Comparison of ENCODE assay signal across 8 cellular contexts in genomic region chr1:206106328-206107167, GRCh38. TPM values are rescaled to one million over a fixed set of nuclear protein-coding genes. Genes with fewer than 3 reads are reported as not detected.
A peak's percentile ranks its signal among the peaks of the same experiment; 100 is the strongest.
DNase-seq lines count a peak whose midpoint lies in the region; TF ChIP-seq lines count a peak whose summit lies in the region.
"Had no signal": no experiment of that assay in that cellular context is flagged by ENCODE, and none has a peak within 500 bp of the region (broad histone marks: within the 10 kb centered on the region; RNA-seq: fewer than 3 reads in every experiment).

No MANE protein-coding gene starts in this region.

- TF ChIP-seq CTCF in GM13977 (IDR thresholded peaks at IDR 0.05; ENCODE audit: extremely low read depth, insufficient read depth, missing control alignments) (peak; percentile 86), testis (IDR thresholded peaks at IDR 0.05) (peak; percentile 86 to 87 (median 87))

- no peak overlapping the region for H3K27ac ChIP-seq in testis

- 45 to 46% methylated on average over 7 to 8 of the region's 8 CpGs for WGBS in testis, 2 donors

- peak; percentile 87 for DNase-seq in GM13977 (ENCODE audit: low spot score)
- DNase-seq in LoVo (ENCODE audit: low spot score), result peak; percentile 74
- peak; percentile 59 for DNase-seq in RPMI7951 (ENCODE audit: low read depth)
- peak; percentile 50 for DNase-seq in activated T-helper 1 cell treated with Interleukin-2 at 50 U/mL for 16 hours (ENCODE audit: low read depth)
- peak; percentile 62 for DNase-seq in fibroblast of the conjunctiva (ENCODE audit: low read depth)
- DNase-seq in occipital lobe (lab: John Stamatoyannopoulos, UW), result peak; percentile 65
- peak; percentile 88 for DNase-seq in testis

- H3K9me3 ChIP-seq in testis, result no peaks in the 10 kb centered on the region

- no peaks in the 10 kb centered on the region for H3K4me1 ChIP-seq in testis

- no peak overlapping the region for H3K4me3 ChIP-seq in testis

- intact Hi-C loops in testis (cut with DNase I; ENCODE audit: low total_unique reads), result loop anchor here (10.0 kb wide), 1 partner anchor 122 kb away; no protein-coding TSS in a partner anchor

- H3K27me3 ChIP-seq in testis, result no peaks in the 10 kb centered on the region

- in situ Hi-C loops in GM13977 (cut with MboI; ENCODE audit: low pct_unique_long_range_greater_than_20kb, low sequenced_read_pairs, unreplicated experiment), result loop anchor here (25.0 kb wide), 1 partner anchor 319 kb away; the partner anchor contains the start of gene RAB29

- no peaks in the 10 kb centered on the region for H3K36me3 ChIP-seq in testis (ENCODE audit: low read depth, missing control alignments)

- no peak for TF ChIP-seq POLR2A in testis (IDR thresholded peaks at IDR 0.05)

RNA-seq across cellular contexts. Expression of gene AVPR1B, which starts 10.6 kb away (rescaled TPM):
- total RNA-seq in RPMI7951 (2014; rRNA removed; shearing (Covaris generic)), result not detected in 2 replicates
- total RNA-seq in occipital lobe (not detected), testis (not detected)
- polyA plus RNA-seq in testis (ENCODE audit: insufficient read depth, low read depth, low replicate concordance), result not detected
- total RNA-seq: subcutaneous adipose tissue had no signal

RNA-seq across cellular contexts. Expression of gene RHEX, which starts 53.6 kb away (rescaled TPM):
- not detected in 2 replicates for total RNA-seq in RPMI7951 (2014; rRNA removed; shearing (Covaris generic))
- total RNA-seq in occipital lobe (not detected), testis (1 to 10 TPM; 2.4 to 3.0 TPM)
- polyA plus RNA-seq in testis (ENCODE audit: insufficient read depth, low read depth, low replicate concordance), result 2.9 TPM
